In the genomic region with DNA sequence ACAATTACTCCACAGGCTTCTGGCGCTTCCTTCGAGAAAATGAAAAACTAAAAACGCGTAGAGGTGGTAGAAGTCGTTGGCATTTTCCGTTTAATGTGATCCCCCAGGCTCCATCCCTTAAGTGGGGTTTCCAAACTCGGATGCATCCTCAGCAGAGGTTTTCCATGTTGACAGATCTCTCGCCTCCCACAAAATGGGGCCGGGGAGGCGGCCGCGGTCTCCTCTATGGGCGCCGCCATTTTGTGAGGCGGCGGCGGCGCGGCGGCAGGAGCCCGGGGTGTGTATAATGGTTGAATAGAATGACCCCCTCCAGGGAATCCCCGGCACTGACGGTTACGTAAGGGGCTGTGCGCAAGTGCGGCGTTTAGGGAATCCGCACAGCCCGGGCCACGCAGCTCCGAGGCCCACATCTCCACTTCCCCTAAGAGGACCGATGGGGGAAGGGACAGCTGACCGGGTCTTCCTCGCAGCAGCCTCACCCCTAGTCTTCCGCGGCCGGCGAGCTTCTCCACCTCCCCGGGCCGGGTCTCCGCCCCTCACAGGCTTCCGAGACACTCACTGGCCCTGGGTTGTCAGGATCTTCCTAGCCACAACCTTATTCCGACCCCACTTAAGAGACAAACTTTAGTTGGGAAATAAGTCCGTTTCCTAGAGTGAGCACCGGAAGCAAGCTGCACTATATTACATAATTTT, we compare ENCODE assay signal across 1 cellular context.
TF ChIP-seq lines count a peak whose summit lies in the region.

No MANE protein-coding gene starts in this region.

TF ChIP-seq in K562, 482 proteins besides CTCF, POLR2A, EP300 and RAD21 (continued from another document and continues in another):
- peak in 1 of 2 experiments; percentile 40; a peak in 1 of 4 replicates for TF ChIP-seq ZMIZ1 (IDR thresholded peaks at IDR 0.05; ENCODE audit: low read depth in 2 of 2, low read length in 2 of 2)
- TF ChIP-seq PKNOX1 (IDR thresholded peaks at IDR 0.05), result 0 out of 2 replicates have a peak, but pooled peaks have one; percentile 43
- no peak for TF ChIP-seq ZNF668 (CRISPR knock-in tag; IDR thresholded peaks at IDR 0.05)
- TF ChIP-seq, protein P1, sequence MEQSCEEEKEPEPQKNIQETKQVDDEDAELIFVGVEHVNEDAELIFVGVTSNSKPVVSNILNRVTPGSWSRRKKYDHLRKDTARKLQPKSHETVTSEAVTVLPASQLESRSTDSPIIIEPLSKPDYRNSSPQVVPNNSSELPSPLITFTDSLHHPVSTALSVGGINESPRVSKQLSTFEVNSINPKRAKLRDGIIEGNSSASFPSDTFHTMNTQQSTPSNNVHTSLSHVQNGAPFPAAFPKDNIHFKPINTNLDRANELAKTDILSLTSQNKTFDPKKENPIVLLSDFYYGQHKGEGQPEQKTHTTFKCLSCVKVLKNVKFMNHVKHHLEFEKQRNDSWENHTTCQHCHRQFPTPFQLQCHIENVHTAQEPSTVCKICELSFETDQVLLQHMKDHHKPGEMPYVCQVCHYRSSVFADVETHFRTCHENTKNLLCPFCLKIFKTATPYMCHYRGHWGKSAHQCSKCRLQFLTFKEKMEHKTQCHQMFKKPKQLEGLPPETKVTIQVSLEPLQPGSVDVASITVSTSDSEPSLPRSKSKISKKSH (CRISPR knock-in tag; IDR thresholded peaks at IDR 0.05), result no peak
- TF ChIP-seq MCM5 (IDR thresholded peaks at IDR 0.05; ENCODE audit: low read depth), result no peak
- 0 out of 2 replicates have a peak, but pooled peaks have one; percentile 34 for TF ChIP-seq BMI1 (IDR thresholded peaks at IDR 0.05; ENCODE audit: low read length)
- TF ChIP-seq, protein P2, sequence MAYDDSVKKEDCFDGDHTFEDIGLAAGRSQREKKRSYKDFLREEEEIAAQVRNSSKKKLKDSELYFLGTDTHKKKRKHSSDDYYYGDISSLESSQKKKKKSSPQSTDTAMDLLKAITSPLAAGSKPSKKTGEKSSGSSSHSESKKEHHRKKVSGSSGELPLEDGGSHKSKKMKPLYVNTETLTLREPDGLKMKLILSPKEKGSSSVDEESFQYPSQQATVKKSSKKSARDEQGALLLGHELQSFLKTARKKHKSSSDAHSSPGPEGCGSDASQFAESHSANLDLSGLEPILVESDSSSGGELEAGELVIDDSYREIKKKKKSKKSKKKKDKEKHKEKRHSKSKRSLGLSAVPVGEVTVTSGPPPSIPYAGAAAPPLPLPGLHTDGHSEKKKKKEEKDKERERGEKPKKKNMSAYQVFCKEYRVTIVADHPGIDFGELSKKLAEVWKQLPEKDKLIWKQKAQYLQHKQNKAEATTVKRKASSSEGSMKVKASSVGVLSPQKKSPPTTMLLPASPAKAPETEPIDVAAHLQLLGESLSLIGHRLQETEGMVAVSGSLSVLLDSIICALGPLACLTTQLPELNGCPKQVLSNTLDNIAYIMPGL (CRISPR knock-in tag; IDR thresholded peaks at IDR 0.05), result no peak
- TF ChIP-seq WHSC1 (IDR thresholded peaks at IDR 0.05; ENCODE audit: low read length), result no peak
- TF ChIP-seq ZEB2 (IDR thresholded peaks at IDR 0.05), result peak; percentile 83; the same call in 1 of the 2 replicates
- no peak; the same call in 1 of the 2 replicates for TF ChIP-seq TCF3 (CRISPR knock-in tag; IDR thresholded peaks at IDR 0.05)
- TF ChIP-seq POU5F1 (IDR thresholded peaks at IDR 0.05; ENCODE audit: borderline replicate concordance, low read depth, low read length, partially characterized antibody), result no peak
- no peak for TF ChIP-seq HDAC6 (IDR thresholded peaks at IDR 0.05; ENCODE audit: low read depth, low read length)
- TF ChIP-seq MYNN (IDR thresholded peaks at IDR 0.05), result peak; percentile 75
- no peak for TF ChIP-seq MYNN (CRISPR knock-in tag; IDR thresholded peaks at IDR 0.05)
- no peak for TF ChIP-seq TAF15 (IDR thresholded peaks at IDR 0.05; ENCODE audit: low read depth, low read length)
- no peak for TF ChIP-seq POLR3A (IDR thresholded peaks at IDR 0.05; ENCODE audit: borderline replicate concordance, extremely low read depth, insufficient read depth, insufficient read length)
- TF ChIP-seq CREBBP (IDR thresholded peaks at IDR 0.05; ENCODE audit: low read depth, low read length), result no peak
- TF ChIP-seq HNRNPLL (IDR thresholded peaks at IDR 0.05; ENCODE audit: low read depth, low read length, poor library complexity, severe bottlenecking), result peak; percentile 89
- no peak for TF ChIP-seq SRSF3 (IDR thresholded peaks at IDR 0.05; ENCODE audit: insufficient read depth, low read length)
- TF ChIP-seq FIP1L1 (IDR thresholded peaks at IDR 0.05; ENCODE audit: low read depth, low read length, poor library complexity, severe bottlenecking), result peak; percentile 72
- no peak for TF ChIP-seq RBM17 (IDR thresholded peaks at IDR 0.05; ENCODE audit: borderline replicate concordance, low read depth, low read length)
- peak; percentile 88 to 89 for TF ChIP-seq NRF1 (conservative IDR thresholded peaks at IDR 0.05 in 1 of 2, IDR thresholded peaks at IDR 0.05 in 1 of 2)
- TF ChIP-seq CHCHD3 (CRISPR knock-in tag; IDR thresholded peaks at IDR 0.05), result 0 out of 2 replicates have a peak, but pooled peaks have one; percentile 27
- no peak for TF ChIP-seq E2F3 (CRISPR knock-in tag; IDR thresholded peaks at IDR 0.05)
- TF ChIP-seq ZNF124 (CRISPR knock-in tag; IDR thresholded peaks at IDR 0.05), result no peak
- no peak for TF ChIP-seq DNMT1 (IDR thresholded peaks at IDR 0.05)
- TF ChIP-seq RBM15 (IDR thresholded peaks at IDR 0.05; ENCODE audit: insufficient read depth, low read length), result no peak
- TF ChIP-seq ATF4 (CRISPR knock-in tag; IDR thresholded peaks at IDR 0.05), result no peak
- no peak for TF ChIP-seq ZFP1 (CRISPR knock-in tag; IDR thresholded peaks at IDR 0.05)
- TF ChIP-seq E2F1 (CRISPR knock-in tag; IDR thresholded peaks at IDR 0.05), result no peak
- no peak for TF ChIP-seq CREB5 (CRISPR knock-in tag; IDR thresholded peaks at IDR 0.05)
- TF ChIP-seq SRSF9 (IDR thresholded peaks at IDR 0.05; ENCODE audit: borderline replicate concordance, low read depth, low read length), result no peak
- TF ChIP-seq MYC (IDR thresholded peaks at IDR 0.05; ENCODE audit: low read depth, low read length), result peak; percentile 83; the same call in 1 of the 2 replicates
- no peak for TF ChIP-seq MYC (CRISPR knock-in tag; IDR thresholded peaks at IDR 0.05; ENCODE audit: borderline replicate concordance, low read depth)
- TF ChIP-seq, protein P3, sequence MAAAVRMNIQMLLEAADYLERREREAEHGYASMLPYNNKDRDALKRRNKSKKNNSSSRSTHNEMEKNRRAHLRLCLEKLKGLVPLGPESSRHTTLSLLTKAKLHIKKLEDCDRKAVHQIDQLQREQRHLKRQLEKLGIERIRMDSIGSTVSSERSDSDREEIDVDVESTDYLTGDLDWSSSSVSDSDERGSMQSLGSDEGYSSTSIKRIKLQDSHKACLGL (CRISPR knock-in tag; IDR thresholded peaks at IDR 0.05; ENCODE audit: borderline replicate concordance, poor library complexity, severe bottlenecking), result peak; percentile 29
- peak; percentile 98 for TF ChIP-seq RBFOX2 (IDR thresholded peaks at IDR 0.05; ENCODE audit: low read depth, low read length)
- peak; percentile 69; the same call in 1 of the 2 replicates for TF ChIP-seq ZNF766 (CRISPR knock-in tag; conservative IDR thresholded peaks at IDR 0.05)
- TF ChIP-seq CBX3 (IDR thresholded peaks at IDR 0.05; ENCODE audit: borderline replicate concordance in 1 of 2, low read length in 2 of 2), result peak in 1 of 2 experiments; percentile 90; a peak in 2 of 3 replicates
- TF ChIP-seq, protein P4, sequence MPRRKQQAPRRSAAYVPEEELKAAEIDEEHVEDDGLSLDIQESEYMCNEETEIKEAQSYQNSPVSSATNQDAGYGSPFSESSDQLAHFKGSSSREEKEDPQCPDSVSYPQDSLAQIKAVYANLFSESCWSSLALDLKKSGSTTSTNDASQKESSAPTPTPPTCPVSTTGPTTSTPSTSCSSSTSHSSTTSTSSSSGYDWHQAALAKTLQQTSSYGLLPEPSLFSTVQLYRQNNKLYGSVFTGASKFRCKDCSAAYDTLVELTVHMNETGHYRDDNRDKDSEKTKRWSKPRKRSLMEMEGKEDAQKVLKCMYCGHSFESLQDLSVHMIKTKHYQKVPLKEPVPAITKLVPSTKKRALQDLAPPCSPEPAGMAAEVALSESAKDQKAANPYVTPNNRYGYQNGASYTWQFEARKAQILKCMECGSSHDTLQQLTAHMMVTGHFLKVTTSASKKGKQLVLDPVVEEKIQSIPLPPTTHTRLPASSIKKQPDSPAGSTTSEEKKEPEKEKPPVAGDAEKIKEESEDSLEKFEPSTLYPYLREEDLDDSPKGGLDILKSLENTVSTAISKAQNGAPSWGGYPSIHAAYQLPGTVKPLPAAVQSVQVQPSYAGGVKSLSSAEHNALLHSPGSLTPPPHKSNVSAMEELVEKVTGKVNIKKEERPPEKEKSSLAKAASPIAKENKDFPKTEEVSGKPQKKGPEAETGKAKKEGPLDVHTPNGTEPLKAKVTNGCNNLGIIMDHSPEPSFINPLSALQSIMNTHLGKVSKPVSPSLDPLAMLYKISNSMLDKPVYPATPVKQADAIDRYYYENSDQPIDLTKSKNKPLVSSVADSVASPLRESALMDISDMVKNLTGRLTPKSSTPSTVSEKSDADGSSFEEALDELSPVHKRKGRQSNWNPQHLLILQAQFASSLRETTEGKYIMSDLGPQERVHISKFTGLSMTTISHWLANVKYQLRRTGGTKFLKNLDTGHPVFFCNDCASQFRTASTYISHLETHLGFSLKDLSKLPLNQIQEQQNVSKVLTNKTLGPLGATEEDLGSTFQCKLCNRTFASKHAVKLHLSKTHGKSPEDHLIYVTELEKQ (CRISPR knock-in tag; IDR thresholded peaks at IDR 0.05), result no peak
- no peak for TF ChIP-seq FOXO4 (CRISPR knock-in tag; IDR thresholded peaks at IDR 0.05)
- peak; percentile 96 for TF ChIP-seq CCNT2 (IDR thresholded peaks at IDR 0.05; ENCODE audit: borderline replicate concordance, extremely low read depth, insufficient read length, low read depth, low read length)
- peak; percentile 72 for TF ChIP-seq PML (IDR thresholded peaks at IDR 0.05; ENCODE audit: low read length)
